Comparison of ENCODE assay signal across 1 cellular context in genomic region chr3:145145461-145145860, GRCh38.
TF ChIP-seq lines count a peak whose summit lies in the region.

No MANE protein-coding gene starts in this region.

TF ChIP-seq in WTC11, 78 proteins besides CTCF, POLR2A, EP300 and RAD21 (continued from another document):
- TF ChIP-seq TCF7 (CRISPR knock-in tag; IDR thresholded peaks at IDR 0.05; ENCODE audit: low read depth), result no peak
- TF ChIP-seq FOXP4 (CRISPR knock-in tag; IDR thresholded peaks at IDR 0.05), result no peak
- no peak for TF ChIP-seq GRHL2 (CRISPR knock-in tag; IDR thresholded peaks at IDR 0.05; ENCODE audit: insufficient replicate concordance, severe bottlenecking)
- no peak for TF ChIP-seq JUN (CRISPR knock-in tag; IDR thresholded peaks at IDR 0.05)
- TF ChIP-seq ZNF219 (CRISPR knock-in tag; IDR thresholded peaks at IDR 0.05; ENCODE audit: borderline replicate concordance), result no peak
- no peak for TF ChIP-seq SMAD3 (CRISPR knock-in tag; IDR thresholded peaks at IDR 0.05; ENCODE audit: borderline replicate concordance)
